ENCODE assay signal across 1 cellular context in genomic region chr17:6796017-6796886, GRCh38.
TF ChIP-seq lines count a peak whose summit lies in the region.

No MANE protein-coding gene starts in this region.

TF ChIP-seq in HepG2, 621 proteins besides CTCF, POLR2A, EP300 and RAD21 (continued from another document and continues in another):
- TF ChIP-seq, protein P1, sequence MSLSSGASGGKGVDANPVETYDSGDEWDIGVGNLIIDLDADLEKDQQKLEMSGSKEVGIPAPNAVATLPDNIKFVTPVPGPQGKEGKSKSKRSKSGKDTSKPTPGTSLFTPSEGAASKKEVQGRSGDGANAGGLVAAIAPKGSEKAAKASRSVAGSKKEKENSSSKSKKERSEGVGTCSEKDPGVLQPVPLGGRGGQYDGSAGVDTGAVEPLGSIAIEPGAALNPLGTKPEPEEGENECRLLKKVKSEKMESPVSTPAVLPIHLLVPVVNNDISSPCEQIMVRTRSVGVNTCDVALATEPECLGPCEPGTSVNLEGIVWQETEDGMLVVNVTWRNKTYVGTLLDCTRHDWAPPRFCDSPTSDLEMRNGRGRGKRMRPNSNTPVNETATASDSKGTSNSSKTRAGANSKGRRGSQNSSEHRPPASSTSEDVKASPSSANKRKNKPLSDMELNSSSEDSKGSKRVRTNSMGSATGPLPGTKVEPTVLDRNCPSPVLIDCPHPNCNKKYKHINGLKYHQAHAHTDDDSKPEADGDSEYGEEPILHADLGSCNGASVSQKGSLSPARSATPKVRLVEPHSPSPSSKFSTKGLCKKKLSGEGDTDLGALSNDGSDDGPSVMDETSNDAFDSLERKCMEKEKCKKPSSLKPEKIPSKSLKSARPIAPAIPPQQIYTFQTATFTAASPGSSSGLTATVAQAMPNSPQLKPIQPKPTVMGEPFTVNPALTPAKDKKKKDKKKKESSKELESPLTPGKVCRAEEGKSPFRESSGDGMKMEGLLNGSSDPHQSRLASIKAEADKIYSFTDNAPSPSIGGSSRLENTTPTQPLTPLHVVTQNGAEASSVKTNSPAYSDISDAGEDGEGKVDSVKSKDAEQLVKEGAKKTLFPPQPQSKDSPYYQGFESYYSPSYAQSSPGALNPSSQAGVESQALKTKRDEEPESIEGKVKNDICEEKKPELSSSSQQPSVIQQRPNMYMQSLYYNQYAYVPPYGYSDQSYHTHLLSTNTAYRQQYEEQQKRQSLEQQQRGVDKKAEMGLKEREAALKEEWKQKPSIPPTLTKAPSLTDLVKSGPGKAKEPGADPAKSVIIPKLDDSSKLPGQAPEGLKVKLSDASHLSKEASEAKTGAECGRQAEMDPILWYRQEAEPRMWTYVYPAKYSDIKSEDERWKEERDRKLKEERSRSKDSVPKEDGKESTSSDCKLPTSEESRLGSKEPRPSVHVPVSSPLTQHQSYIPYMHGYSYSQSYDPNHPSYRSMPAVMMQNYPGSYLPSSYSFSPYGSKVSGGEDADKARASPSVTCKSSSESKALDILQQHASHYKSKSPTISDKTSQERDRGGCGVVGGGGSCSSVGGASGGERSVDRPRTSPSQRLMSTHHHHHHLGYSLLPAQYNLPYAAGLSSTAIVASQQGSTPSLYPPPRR (CRISPR knock-in tag; IDR thresholded peaks at IDR 0.05; ENCODE audit: borderline replicate concordance) = peak; percentile 47; the same call in 1 of the 2 replicates
- TF ChIP-seq ZNF264 (CRISPR knock-in tag; IDR thresholded peaks at IDR 0.05) = peak; percentile 77; the same call in 1 of the 2 replicates
- TF ChIP-seq ZNF678 (CRISPR knock-in tag; IDR thresholded peaks at IDR 0.05) = no peak
- no peak for TF ChIP-seq ERF (CRISPR knock-in tag; IDR thresholded peaks at IDR 0.05)
- no peak for TF ChIP-seq FOXA1 (IDR thresholded peaks at IDR 0.05)
- TF ChIP-seq FOXA1 (CRISPR knock-in tag; IDR thresholded peaks at IDR 0.05) = peak; percentile 40; the same call in 1 of the 2 replicates
- TF ChIP-seq HNRNPLL (IDR thresholded peaks at IDR 0.05; ENCODE audit: low read depth, low read length, poor library complexity, severe bottlenecking) = no peak
- no peak for TF ChIP-seq TRIM24 (CRISPR knock-in tag; IDR thresholded peaks at IDR 0.05)
- TF ChIP-seq NCOA1 (CRISPR knock-in tag; IDR thresholded peaks at IDR 0.05) = no peak
- no peak for TF ChIP-seq CHD2 (IDR thresholded peaks at IDR 0.05; ENCODE audit: low read depth, low read length)
- TF ChIP-seq ZFY (CRISPR knock-in tag; IDR thresholded peaks at IDR 0.05) = no peak
- no peak for TF ChIP-seq SP1 (IDR thresholded peaks at IDR 0.05)
- TF ChIP-seq SP1 (CRISPR knock-in tag; IDR thresholded peaks at IDR 0.05) = no peak
- TF ChIP-seq ZNF652 (CRISPR knock-in tag; IDR thresholded peaks at IDR 0.05; ENCODE audit: borderline replicate concordance, low read depth) = no peak
- TF ChIP-seq ZNF710 (CRISPR knock-in tag; IDR thresholded peaks at IDR 0.05; ENCODE audit: borderline replicate concordance) = peak; percentile 81; the same call in 1 of the 2 replicates
- no peak for TF ChIP-seq MXI1 (IDR thresholded peaks at IDR 0.05; ENCODE audit: borderline replicate concordance, low read depth, low read length)
- TF ChIP-seq TFDP2 (CRISPR knock-in tag; IDR thresholded peaks at IDR 0.05) = 0 out of 2 replicates have a peak, but pooled peaks have one; percentile 16
- no peak for TF ChIP-seq ZNF883 (CRISPR knock-in tag; IDR thresholded peaks at IDR 0.05; ENCODE audit: not compliant biosample characterization)
- no peak for TF ChIP-seq TOE1 (CRISPR knock-in tag; IDR thresholded peaks at IDR 0.05)
- TF ChIP-seq ZNF30 (CRISPR knock-in tag; IDR thresholded peaks at IDR 0.05) = no peak
- TF ChIP-seq GABPB1 (CRISPR knock-in tag; IDR thresholded peaks at IDR 0.05) = no peak
- TF ChIP-seq SMYD3 (CRISPR knock-in tag; IDR thresholded peaks at IDR 0.05) = no peak; the same call in 1 of the 2 replicates
- TF ChIP-seq ZFP36L1 (CRISPR knock-in tag; IDR thresholded peaks at IDR 0.05) = no peak
- no peak for TF ChIP-seq U2AF2 (IDR thresholded peaks at IDR 0.05; ENCODE audit: low read depth, low read length)
- no peak for TF ChIP-seq SMC3 (IDR thresholded peaks at IDR 0.05; ENCODE audit: low read length)
- no peak for TF ChIP-seq REXO4 (CRISPR knock-in tag; IDR thresholded peaks at IDR 0.05; ENCODE audit: borderline replicate concordance)
- TF ChIP-seq PBX3 (CRISPR knock-in tag; IDR thresholded peaks at IDR 0.05; ENCODE audit: borderline replicate concordance) = no peak
- TF ChIP-seq, protein P2, sequence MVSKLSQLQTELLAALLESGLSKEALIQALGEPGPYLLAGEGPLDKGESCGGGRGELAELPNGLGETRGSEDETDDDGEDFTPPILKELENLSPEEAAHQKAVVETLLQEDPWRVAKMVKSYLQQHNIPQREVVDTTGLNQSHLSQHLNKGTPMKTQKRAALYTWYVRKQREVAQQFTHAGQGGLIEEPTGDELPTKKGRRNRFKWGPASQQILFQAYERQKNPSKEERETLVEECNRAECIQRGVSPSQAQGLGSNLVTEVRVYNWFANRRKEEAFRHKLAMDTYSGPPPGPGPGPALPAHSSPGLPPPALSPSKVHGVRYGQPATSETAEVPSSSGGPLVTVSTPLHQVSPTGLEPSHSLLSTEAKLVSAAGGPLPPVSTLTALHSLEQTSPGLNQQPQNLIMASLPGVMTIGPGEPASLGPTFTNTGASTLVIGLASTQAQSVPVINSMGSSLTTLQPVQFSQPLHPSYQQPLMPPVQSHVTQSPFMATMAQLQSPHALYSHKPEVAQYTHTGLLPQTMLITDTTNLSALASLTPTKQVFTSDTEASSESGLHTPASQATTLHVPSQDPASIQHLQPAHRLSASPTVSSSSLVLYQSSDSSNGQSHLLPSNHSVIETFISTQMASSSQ (IDR thresholded peaks at IDR 0.05; ENCODE audit: low read depth) = peak; percentile 72
- TF ChIP-seq, protein P2 (CRISPR knock-in tag; IDR thresholded peaks at IDR 0.05; ENCODE audit: borderline replicate concordance) = peak; percentile 67; the same call in 1 of the 2 replicates
- no peak for TF ChIP-seq HDAC6 (IDR thresholded peaks at IDR 0.05; ENCODE audit: low read depth, low read length)
- peak; percentile 91 for TF ChIP-seq CEBPG (CRISPR knock-in tag; IDR thresholded peaks at IDR 0.05)
- TF ChIP-seq, protein P3, sequence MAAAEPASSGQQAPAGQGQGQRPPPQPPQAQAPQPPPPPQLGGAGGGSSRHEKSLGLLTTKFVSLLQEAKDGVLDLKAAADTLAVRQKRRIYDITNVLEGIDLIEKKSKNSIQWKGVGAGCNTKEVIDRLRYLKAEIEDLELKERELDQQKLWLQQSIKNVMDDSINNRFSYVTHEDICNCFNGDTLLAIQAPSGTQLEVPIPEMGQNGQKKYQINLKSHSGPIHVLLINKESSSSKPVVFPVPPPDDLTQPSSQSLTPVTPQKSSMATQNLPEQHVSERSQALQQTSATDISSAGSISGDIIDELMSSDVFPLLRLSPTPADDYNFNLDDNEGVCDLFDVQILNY (CRISPR knock-in tag; conservative IDR thresholded peaks at IDR 0.05) = no peak
- TF ChIP-seq, protein P4, sequence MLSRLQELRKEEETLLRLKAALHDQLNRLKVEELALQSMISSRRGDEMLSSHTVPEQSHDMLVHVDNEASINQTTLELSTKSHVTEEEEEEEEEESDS (CRISPR knock-in tag; IDR thresholded peaks at IDR 0.05; ENCODE audit: borderline replicate concordance) = no peak
- no peak for TF ChIP-seq KDM3A (CRISPR knock-in tag; IDR thresholded peaks at IDR 0.05; ENCODE audit: low read depth)
- no peak for TF ChIP-seq ZSCAN29 (CRISPR knock-in tag; conservative IDR thresholded peaks at IDR 0.05)
- no peak for TF ChIP-seq NFATC3 (CRISPR knock-in tag; IDR thresholded peaks at IDR 0.05)
- TF ChIP-seq ZNF644 (CRISPR knock-in tag; IDR thresholded peaks at IDR 0.05; ENCODE audit: low read depth) = peak; percentile 50
- TF ChIP-seq ZNF782 (CRISPR knock-in tag; IDR thresholded peaks at IDR 0.05; ENCODE audit: borderline replicate concordance) = no peak
- TF ChIP-seq, protein P5, sequence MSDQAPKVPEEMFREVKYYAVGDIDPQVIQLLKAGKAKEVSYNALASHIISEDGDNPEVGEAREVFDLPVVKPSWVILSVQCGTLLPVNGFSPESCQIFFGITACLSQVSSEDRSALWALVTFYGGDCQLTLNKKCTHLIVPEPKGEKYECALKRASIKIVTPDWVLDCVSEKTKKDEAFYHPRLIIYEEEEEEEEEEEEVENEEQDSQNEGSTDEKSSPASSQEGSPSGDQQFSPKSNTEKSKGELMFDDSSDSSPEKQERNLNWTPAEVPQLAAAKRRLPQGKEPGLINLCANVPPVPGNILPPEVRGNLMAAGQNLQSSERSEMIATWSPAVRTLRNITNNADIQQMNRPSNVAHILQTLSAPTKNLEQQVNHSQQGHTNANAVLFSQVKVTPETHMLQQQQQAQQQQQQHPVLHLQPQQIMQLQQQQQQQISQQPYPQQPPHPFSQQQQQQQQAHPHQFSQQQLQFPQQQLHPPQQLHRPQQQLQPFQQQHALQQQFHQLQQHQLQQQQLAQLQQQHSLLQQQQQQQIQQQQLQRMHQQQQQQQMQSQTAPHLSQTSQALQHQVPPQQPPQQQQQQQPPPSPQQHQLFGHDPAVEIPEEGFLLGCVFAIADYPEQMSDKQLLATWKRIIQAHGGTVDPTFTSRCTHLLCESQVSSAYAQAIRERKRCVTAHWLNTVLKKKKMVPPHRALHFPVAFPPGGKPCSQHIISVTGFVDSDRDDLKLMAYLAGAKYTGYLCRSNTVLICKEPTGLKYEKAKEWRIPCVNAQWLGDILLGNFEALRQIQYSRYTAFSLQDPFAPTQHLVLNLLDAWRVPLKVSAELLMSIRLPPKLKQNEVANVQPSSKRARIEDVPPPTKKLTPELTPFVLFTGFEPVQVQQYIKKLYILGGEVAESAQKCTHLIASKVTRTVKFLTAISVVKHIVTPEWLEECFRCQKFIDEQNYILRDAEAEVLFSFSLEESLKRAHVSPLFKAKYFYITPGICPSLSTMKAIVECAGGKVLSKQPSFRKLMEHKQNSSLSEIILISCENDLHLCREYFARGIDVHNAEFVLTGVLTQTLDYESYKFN (CRISPR knock-in tag; conservative IDR thresholded peaks at IDR 0.05) = peak; percentile 91
- TF ChIP-seq ZNF224 (CRISPR knock-in tag; IDR thresholded peaks at IDR 0.05) = no peak
